Comparison of ENCODE assay signal across 19 cellular contexts in genomic region chr12:127133675-127134335, GRCh38.
DNase-seq lines count a peak whose midpoint lies in the region; TF ChIP-seq lines count a peak whose summit lies in the region.
"Had no signal": no experiment of that assay in that cellular context is flagged by ENCODE, and none has a peak within 500 bp of the region (broad histone marks: within the 10 kb centered on the region; RNA-seq: fewer than 3 reads in every experiment).

No MANE protein-coding gene starts in this region.

- DNase-seq in HFFc6 (no peak), WERI-Rb-1 (peak; percentile 11), fibroblast of villous mesenchyme (ENCODE audit: low read depth) (peak; percentile 18), myocyte (ENCODE audit: low read depth) (peak; percentile 53), NOMO-1 treated with DMSO at 0.1 percent for 48 hours (lab: John Stamatoyannopoulos, UW; ENCODE audit: unreplicated experiment) (no peak), DMS53 (lab: John Stamatoyannopoulos, UW) (no peak), NCI-H1417 treated with DMSO at 0.1 percent for 48 hours (lab: John Stamatoyannopoulos, UW) (no peak)
- DNase-seq: gastrocnemius medialis; NCI-H1694; NCI-H524; posterior cingulate gyrus; stimulated activated CD8-positive, alpha-beta memory T cell treated with anti-CD3 and anti-CD28 coated beads, Interleukin-4, amount 100 ng/mL, for 48 hours had no signal

- H3K4me1 Mint-ChIP-seq in HFFc6 (ENCODE audit: low read depth), result peaks cover 18% of the 10 kb centered on the region
- H3K4me1 Mint-ChIP-seq: activated naive CD4-positive, alpha-beta T cell treated with anti-CD3 and anti-CD28 coated beads, Interleukin-2, amount 50 U/mL, for 24 hours; CD14-positive monocyte; central memory CD8-positive, alpha-beta T cell had no signal

- no peak overlapping the region for H3K4me3 Mint-ChIP-seq in HFFc6
- H3K4me3 Mint-ChIP-seq: activated naive CD4-positive, alpha-beta T cell treated with anti-CD3 and anti-CD28 coated beads, Interleukin-2, amount 50 U/mL, for 24 hours; CD14-positive monocyte; central memory CD8-positive, alpha-beta T cell; neural progenitor cell; T-helper 2 cell treated with Interferon-gamma antibody and Interleukin-4, amounts not matched to agents 5 μg/mL and 100 μg/mL, for 36 hours had no signal

- peaks cover 4% of the 10 kb centered on the region; the same call in 1 of the 2 replicates for H3K9me3 Mint-ChIP-seq in HFFc6
- H3K9me3 Mint-ChIP-seq: central memory CD8-positive, alpha-beta T cell; T-helper 2 cell treated with Interferon-gamma antibody and Interleukin-4, amounts not matched to agents 5 μg/mL and 100 μg/mL, for 36 hours had no signal

- no peaks in the 10 kb centered on the region for H3K36me3 Mint-ChIP-seq in HFFc6 (ENCODE audit: low read depth)
- H3K36me3 Mint-ChIP-seq: activated naive CD4-positive, alpha-beta T cell treated with anti-CD3 and anti-CD28 coated beads, Interleukin-2, amount 50 U/mL, for 24 hours; CD14-positive monocyte; neural progenitor cell had no signal

- no peak overlapping the region for H3K27ac Mint-ChIP-seq in HFFc6
- H3K27ac Mint-ChIP-seq: activated naive CD4-positive, alpha-beta T cell treated with anti-CD3 and anti-CD28 coated beads, Interleukin-2, amount 50 U/mL, for 24 hours; CD14-positive monocyte; neural progenitor cell; T-helper 2 cell treated with Interferon-gamma antibody and Interleukin-4, amounts not matched to agents 5 μg/mL and 100 μg/mL, for 36 hours had no signal

- no peaks in the 10 kb centered on the region for H3K27me3 Mint-ChIP-seq in HFFc6 (ENCODE audit: insufficient read depth)

- H3K9me3 ChIP-seq in WERI-Rb-1 (ENCODE audit: severe bottlenecking), result no peaks in the 10 kb centered on the region
- H3K9me3 ChIP-seq: gastrocnemius medialis had no signal

- no peaks in the 10 kb centered on the region for H3K36me3 ChIP-seq in WERI-Rb-1
- H3K36me3 ChIP-seq: gastrocnemius medialis, neural progenitor cell, tibial nerve had no signal

- H3K4me3 ChIP-seq in WERI-Rb-1 (ENCODE audit: low read depth, low read length) (no peak overlapping the region), fibroblast of villous mesenchyme (ENCODE audit: low read depth, low read length) (no peak overlapping the region)
- H3K4me3 ChIP-seq: gastrocnemius medialis, neural progenitor cell, tibial nerve had no signal

- no peak overlapping the region for H3K27ac ChIP-seq in WERI-Rb-1
- H3K27ac ChIP-seq: gastrocnemius medialis, KMS-11, neural progenitor cell, tibial nerve had no signal

- no peaks in the 10 kb centered on the region for H3K27me3 ChIP-seq in WERI-Rb-1 (ENCODE audit: insufficient read depth, low read depth, severe bottlenecking)
- H3K27me3 ChIP-seq: gastrocnemius medialis, neural progenitor cell, tibial nerve had no signal

- TF ChIP-seq CTCF in HFFc6 (IDR thresholded peaks at IDR 0.05) (peak; percentile 20; the same call in 1 of the 2 replicates), WERI-Rb-1 (IDR thresholded peaks at IDR 0.05; ENCODE audit: low read depth, low read length) (peak; percentile 15; the same call in 1 of the 2 replicates), fibroblast of villous mesenchyme (IDR thresholded peaks at IDR 0.05; ENCODE audit: insufficient read depth, low read depth, low read length) (no peak)

Comparison
In these comparisons a context has a peak if more than half of its experiments do, and no peak if none do; other contexts are left out.
1. DNase-seq: peak in WERI-Rb-1 (single experiment), fibroblast of villous mesenchyme (single experiment) and myocyte (single experiment); none in HFFc6 (single experiment), NOMO-1 treated with DMSO at 0.1 percent for 48 hours (single experiment), DMS53 (single experiment) and NCI-H1417 treated with DMSO at 0.1 percent for 48 hours (single experiment).